Comparison of ENCODE assay signal across 11 cellular contexts in genomic region chr6:43481591-43482242, GRCh38. TPM values are rescaled to one million over a fixed set of nuclear protein-coding genes. Genes with fewer than 3 reads are reported as not detected.
DNase-seq lines count a peak whose midpoint lies in the region; ATAC-seq, FAIRE-seq and TF ChIP-seq lines count a peak whose summit lies in the region.
"Had no signal": no experiment of that assay in that cellular context is flagged by ENCODE, and none has a peak within 500 bp of the region (broad histone marks: within the 10 kb centered on the region; RNA-seq: fewer than 3 reads in every experiment).

No MANE protein-coding gene starts in this region.

- H3K4me3 ChIP-seq in HepG2 (replicated peaks in 1 of 3; ENCODE audit: insufficient read depth in 1 of 3, low read depth in 2 of 3, low read length in 3 of 3) = no peak overlapping the region
- H3K4me3 ChIP-seq in HAP-1 = no peak overlapping the region
- H3K4me3 ChIP-seq: adrenal gland, colonic mucosa, ovary had no signal

- whole genome bisulfite sequencing in H9 (ENCODE audit: extremely low coverage, insufficient read length, low lambda C conversion rate) = no CpG with 5 or more reads among the region's 11 CpGs
- WGBS in HepG2 (ENCODE audit: low lambda C conversion rate) = 84% methylated on average over 11 of the region's 11 CpGs

- H3K27ac Mint-ChIP-seq in H9 = peak overlapping the region; percentile 17 to 62 (median 51)
- H3K27ac Mint-ChIP-seq in T-helper 17 cell = peak overlapping the region; percentile 67

- H2BK120ac ChIP-seq in H9 (ENCODE audit: low read depth, low read length, poor library complexity, severe bottlenecking) = no peak overlapping the region

- H3K79me2 ChIP-seq in H9 (ENCODE audit: insufficient read depth, low read length) (peaks cover 27% of the 10 kb centered on the region), HepG2 (ENCODE audit: insufficient read depth, low read length) (peaks cover 62% of the 10 kb centered on the region)

- H3K27me3 Mint-ChIP-seq in H9 (ENCODE audit: low read depth) = no peaks in the 10 kb centered on the region
- no peaks in the 10 kb centered on the region for H3K27me3 Mint-ChIP-seq in T-helper 17 cell

- H3K4me2 ChIP-seq in H9 (ENCODE audit: insufficient read depth, insufficient read length, low read length) = no peak overlapping the region
- H3K4me2 ChIP-seq in HepG2 (ENCODE audit: low read depth, low read length) = peak overlapping the region; percentile 53
- H3K4me2 ChIP-seq: KMS-11 had no signal

- no peak overlapping the region for H2BK15ac ChIP-seq in H9 (ENCODE audit: low read depth, low read length)

- H2AFZ ChIP-seq in H9 (ENCODE audit: low read length) (no peak overlapping the region), HepG2 (ENCODE audit: low read length) (no peak overlapping the region)

- H3K4ac ChIP-seq in H9 (ENCODE audit: low read depth, low read length) = no peak overlapping the region

- H4K8ac ChIP-seq in H9 (replicated peaks; ENCODE audit: insufficient read length, low read depth, low read length) = no peak overlapping the region

- H3K36me3 ChIP-seq in HepG2 (replicated peaks in 1 of 2; ENCODE audit: control insufficient read depth in 1 of 2, insufficient read depth in 2 of 2, low read length in 2 of 2) = peaks cover 0 to 3% of the 10 kb centered on the region in 2 experiments; a peak in 1 of 5 replicates
- H3K36me3 ChIP-seq in HAP-1 (replicated peaks) = no peaks in the 10 kb centered on the region; the same call in 1 of the 2 replicates
- H3K36me3 ChIP-seq: adrenal gland, colonic mucosa, ovary had no signal

- no peak for TF ChIP-seq POLR2A in HepG2 (IDR thresholded peaks at IDR 0.05; ENCODE audit: insufficient read depth in 1 of 2, low read depth in 2 of 2, low read length in 2 of 2)

- no peaks in the 10 kb centered on the region for H3K9me3 Mint-ChIP-seq in H9

- in situ Hi-C loops in HepG2 (cut with HindIII; ENCODE audit: extremely low pct_ligation_motif_present, low pct_unique_long_range_greater_than_20kb) = no loop called here
- in situ Hi-C loops in HAP-1 (cut with MboI; ENCODE audit: low sequenced_read_pairs) = no loop called here

- no peak overlapping the region for H3K18ac ChIP-seq in H9 (ENCODE audit: insufficient read length, low read depth, low read length)

- peaks cover 10% of the 10 kb centered on the region for H3K23me2 ChIP-seq in H9 (ENCODE audit: insufficient read length, low read depth, low read length, poor library complexity, severe bottlenecking)

- no peak for ATAC-seq in T-helper 17 cell
- ATAC-seq in HepG2 = no peak
- no peak for ATAC-seq in HG03521 (IDR thresholded peaks at IDR 0.05; ENCODE audit: unreplicated experiment)

- no peak overlapping the region for H4K91ac ChIP-seq in H9 (ENCODE audit: insufficient read length, low read depth, low read length)

- no peak overlapping the region for H2BK12ac ChIP-seq in H9 (ENCODE audit: insufficient read length, low read depth, low read length)

- H2BK5ac ChIP-seq in H9 (ENCODE audit: insufficient read length, low read length) = no peak overlapping the region

- no TSS peak for BruUV-seq in HepG2 (replicated peaks; lab: Mats Ljungman, UMichigan)

- peaks cover 10% of the 10 kb centered on the region for H3K79me1 ChIP-seq in H9 (ENCODE audit: insufficient read depth, low read depth, low read length, poor library complexity, severe bottlenecking)

- H2BK20ac ChIP-seq in H9 (ENCODE audit: low read depth, low read length, poor library complexity, severe bottlenecking) = no peak overlapping the region

- H3K27me3 ChIP-seq in H9 (ENCODE audit: insufficient read depth, low read length) (no peaks in the 10 kb centered on the region), HepG2 (ENCODE audit: control insufficient read depth in 1 of 2, insufficient read depth in 2 of 2, low read length in 2 of 2) (no peaks in the 10 kb centered on the region; a peak in 1 of 5 replicates), HAP-1 (ENCODE audit: low read depth) (no peaks in the 10 kb centered on the region)
- H3K27me3 ChIP-seq: adrenal gland, colonic mucosa, ovary had no signal

- CTCF ChIA-PET in HepG2 (lab: Yijun Ruan, JAX; ENCODE audit: low intra/inter-chr PET ratio, low total read pairs) = no interaction called here

- H3K56ac ChIP-seq in H9 (ENCODE audit: insufficient read length, low read depth, low read length) = no peak overlapping the region

- H3K4me3 Mint-ChIP-seq in H9 (peak overlapping the region in 1 of 2 experiments; percentile 33; a peak in 1 of 5 replicates), T-helper 17 cell (peak overlapping the region; percentile 21)

- no peak for TF ChIP-seq EP300 in HepG2 (IDR thresholded peaks at IDR 0.05; ENCODE audit: low read depth in 2 of 2, low read length in 2 of 2)
- no peak for TF ChIP-seq EP300 in HepG2 (CRISPR knock-in tag; IDR thresholded peaks at IDR 0.05; ENCODE audit: borderline replicate concordance)

- no peak for DNase-seq in H9
- DNase-seq in T-helper 17 cell = no peak
- no peak for DNase-seq in HepG2 (ENCODE audit: low spot score)
- DNase-seq in HAP-1 (ENCODE audit: low spot score in 2 of 2) = no peak
- no peak for DNase-seq in activated effector memory CD4-positive, alpha-beta T cell treated with anti-CD3 and anti-CD28 coated beads, Interleukin-2, amount 50 U/mL, for 16 hours
- DNase-seq: adrenal gland, colonic mucosa, NCI-H2081, ovary had no signal

- POLR2A ChIA-PET in HepG2 (lab: Yijun Ruan, JAX) = interaction anchor here (0.7 to 6.5 kb wide), 3 partner anchors 10 to 699 kb away, joined by 3 to 141 read pairs (median 4); no protein-coding TSS in a partner anchor

- TF ChIP-seq RAD21 in HepG2 (CRISPR knock-in tag; IDR thresholded peaks at IDR 0.05) = no peak

- H3K4me1 Mint-ChIP-seq in H9 (peaks cover 43 to 49% of the 10 kb centered on the region in 2 experiments), T-helper 17 cell (peaks cover 42% of the 10 kb centered on the region)

- no peak overlapping the region for H4K5ac ChIP-seq in H9 (ENCODE audit: insufficient read length, low read depth, low read length)

- no peak overlapping the region for H2AK5ac ChIP-seq in H9 (ENCODE audit: insufficient read length, low read length)

- H3K36me3 Mint-ChIP-seq in H9 (ENCODE audit: insufficient read depth in 1 of 3, low read depth in 3 of 3) (peaks cover 0 to 3% (median 2%) of the 10 kb centered on the region in 3 experiments; a peak in 2 of 7 replicates), T-helper 17 cell (ENCODE audit: low read depth) (peaks cover 2% of the 10 kb centered on the region)

- no peak overlapping the region for H3K27ac ChIP-seq in H9 (ENCODE audit: insufficient read length, low read depth, low read length)
- peak overlapping the region; percentile 11 for H3K27ac ChIP-seq in HepG2 (ENCODE audit: extremely low read length, insufficient read depth, low read length)
- H3K27ac ChIP-seq: adrenal gland, colonic mucosa, KMS-11, ovary had no signal

- peaks cover 15% of the 10 kb centered on the region; the same call in 1 of the 2 replicates for H3K4me1 ChIP-seq in H9 (ENCODE audit: insufficient read depth, low read length)
- peaks cover 63% of the 10 kb centered on the region for H3K4me1 ChIP-seq in HepG2 (ENCODE audit: insufficient read depth, low read length)
- peaks cover 8% of the 10 kb centered on the region for H3K4me1 ChIP-seq in HAP-1
- H3K4me1 ChIP-seq: colonic mucosa had no signal

- FAIRE-seq in HepG2 (lab: Jason Lieb, UNC) = no peak

- intact Hi-C loops in HepG2 (cut with micrococcal nuclease; ENCODE audit: unreplicated experiment) = no loop called here

- H3K9ac ChIP-seq in H9 (ENCODE audit: extremely low read depth, insufficient read length, low read length) (no peak overlapping the region), HepG2 (ENCODE audit: insufficient read depth, low read depth, low read length) (no peak overlapping the region)
- H3K9ac ChIP-seq: KMS-11 had no signal

- no peak overlapping the region for H3T11ph ChIP-seq in H9 (ENCODE audit: low read length)

- no peaks in the 10 kb centered on the region for H3K9me3 ChIP-seq in H9 (ENCODE audit: control insufficient read depth, low read depth, low read length)
- no peaks in the 10 kb centered on the region for H3K9me3 ChIP-seq in T-helper 17 cell (ENCODE audit: control insufficient read depth, low read length, poor library complexity, severe bottlenecking)
- no peaks in the 10 kb centered on the region for H3K9me3 ChIP-seq in HepG2 (ENCODE audit: low read length)
- no peaks in the 10 kb centered on the region for H3K9me3 ChIP-seq in HAP-1
- H3K9me3 ChIP-seq: adrenal gland, colonic mucosa, ovary had no signal

- no peaks in the 10 kb centered on the region for H4K20me1 ChIP-seq in H9 (ENCODE audit: control insufficient read depth, insufficient read depth, insufficient read length)
- no peaks in the 10 kb centered on the region for H4K20me1 ChIP-seq in HepG2 (ENCODE audit: insufficient read depth, low read length)

- TF ChIP-seq CTCF in H9 (conservative IDR thresholded peaks at IDR 0.05) = no peak
- no peak for TF ChIP-seq CTCF in HepG2 (CRISPR knock-in tag; IDR thresholded peaks at IDR 0.05)

- no peak overlapping the region for H3K23ac ChIP-seq in H9 (ENCODE audit: insufficient read length, low read depth, low read length)

- no peak overlapping the region for H3K14ac ChIP-seq in H9 (ENCODE audit: insufficient read depth, low read length)

RNA-seq across cellular contexts. Expression of gene TJAP1, which starts 4.3 kb away (rescaled TPM):
- total RNA-seq in H9 (2021) (45.1 and 49.2 TPM in 2 replicates), T-helper 17 cell (10 to 100 TPM; 33.2 to 36.3 TPM), HepG2 (2016; rRNA removed; fragmentation: Illumina TruSeq; extraction: Trizol) (10.2 and 15.7 TPM in 2 replicates)
- 6.4 and 7.2 TPM in 2 replicates for total RNA-seq in HepG2 (2016; cell fraction: cytosol; rRNA removed; fragmentation: Illumina TruSeq; extraction: Trizol; ENCODE audit: low read depth)
- total RNA-seq in HepG2 (2016; cell fraction: insoluble cytoplasmic fraction; rRNA removed; fragmentation: Illumina TruSeq; extraction: Trizol) = 12.5 and 16.8 TPM in 2 replicates
- 7.9 and 8.5 TPM in 2 replicates for total RNA-seq in HepG2 (2016; cell fraction: membrane; rRNA removed; fragmentation: Illumina TruSeq; extraction: Trizol)
- 22.6 and 23.5 TPM in 2 replicates for total RNA-seq in HepG2 (2016; cell fraction: nucleus; rRNA removed; fragmentation: Illumina TruSeq; extraction: Trizol)
- 41.6 and 48.3 TPM in 2 replicates for polyA plus RNA-seq in HepG2 (2011; rRNA removed)
- 19.2 and 22.0 TPM in 2 replicates for polyA plus RNA-seq in HepG2 (2011; cell fraction: cytosol; rRNA removed)
- 220 TPM in 2 replicates for polyA plus RNA-seq in HepG2 (2011; cell fraction: nucleus; rRNA removed)
- polyA plus RNA-seq in HepG2 (2012) = 27.3 and 28.6 TPM in 2 replicates
- polyA plus RNA-seq in HepG2 (2016; cell fraction: cytosol; fragmentation: Illumina TruSeq; extraction: Trizol; ENCODE audit: low read depth) = 2.1 and 2.3 TPM in 2 replicates
- polyA plus RNA-seq in HepG2 (2016; cell fraction: insoluble cytoplasmic fraction; fragmentation: Illumina TruSeq; extraction: Trizol; ENCODE audit: low read depth) = 13.6 and 18.5 TPM in 2 replicates
- polyA plus RNA-seq in HepG2 (2016; cell fraction: membrane; fragmentation: Illumina TruSeq; extraction: Trizol; ENCODE audit: low read depth) = 6.4 and 6.8 TPM in 2 replicates
- polyA plus RNA-seq in HepG2 (2016; cell fraction: nucleus; fragmentation: Illumina TruSeq; extraction: Trizol; ENCODE audit: insufficient read depth, low read depth) = 89.6 and 90.5 TPM in 2 replicates
- 17.3 and 27.1 TPM in 2 replicates for polyA minus RNA-seq in HepG2 (2011; rRNA and poly(A)+ RNA removed; ENCODE audit: low replicate concordance)
- polyA minus RNA-seq in HepG2 (2011; cell fraction: cytosol; rRNA and poly(A)+ RNA removed) = 9.3 and 9.7 TPM in 2 replicates
- 38.8 and 46.0 TPM in 2 replicates for polyA minus RNA-seq in HepG2 (2011; cell fraction: nucleus; rRNA and poly(A)+ RNA removed)

RNA-seq across cellular contexts. Expression of gene DLK2, which starts 26.4 kb away (rescaled TPM):
- total RNA-seq in H9 (2021) (0.57 and 0.96 TPM in 2 replicates), T-helper 17 cell (under 1 TPM; 0.25 to 0.89 TPM), HepG2 (2016; rRNA removed; fragmentation: Illumina TruSeq; extraction: Trizol) (0.74 and 1.2 TPM in 2 replicates)
- total RNA-seq in HepG2 (2016; cell fraction: cytosol; rRNA removed; fragmentation: Illumina TruSeq; extraction: Trizol; ENCODE audit: low read depth) = 0.62 and 0.81 TPM in 2 replicates
- 1.1 and 1.4 TPM in 2 replicates for total RNA-seq in HepG2 (2016; cell fraction: insoluble cytoplasmic fraction; rRNA removed; fragmentation: Illumina TruSeq; extraction: Trizol)
- 0.71 and 1.7 TPM in 2 replicates for total RNA-seq in HepG2 (2016; cell fraction: membrane; rRNA removed; fragmentation: Illumina TruSeq; extraction: Trizol)
- 0.81 TPM in 2 replicates for total RNA-seq in HepG2 (2016; cell fraction: nucleus; rRNA removed; fragmentation: Illumina TruSeq; extraction: Trizol)
- 3.8 and 5.9 TPM in 2 replicates for polyA plus RNA-seq in HepG2 (2011; rRNA removed)
- polyA plus RNA-seq in HepG2 (2011; cell fraction: cytosol; rRNA removed) = 5.4 and 6.3 TPM in 2 replicates
- polyA plus RNA-seq in HepG2 (2011; cell fraction: nucleus; rRNA removed) = 5.7 and 8.0 TPM in 2 replicates
- polyA plus RNA-seq in HepG2 (2012) = 3.9 and 4.0 TPM in 2 replicates
- polyA plus RNA-seq in HepG2 (2016; cell fraction: cytosol; fragmentation: Illumina TruSeq; extraction: Trizol; ENCODE audit: low read depth) = 1.2 TPM in 2 replicates
- polyA plus RNA-seq in HepG2 (2016; cell fraction: insoluble cytoplasmic fraction; fragmentation: Illumina TruSeq; extraction: Trizol; ENCODE audit: low read depth) = 0.61 and 0.65 TPM in 2 replicates
- 1.1 and 2.0 TPM in 2 replicates for polyA plus RNA-seq in HepG2 (2016; cell fraction: membrane; fragmentation: Illumina TruSeq; extraction: Trizol; ENCODE audit: low read depth)
- polyA plus RNA-seq in HepG2 (2016; cell fraction: nucleus; fragmentation: Illumina TruSeq; extraction: Trizol; ENCODE audit: insufficient read depth, low read depth) = 1.5 and 2.0 TPM in 2 replicates
- 2.9 and 10.0 TPM in 2 replicates for polyA minus RNA-seq in HepG2 (2011; rRNA and poly(A)+ RNA removed; ENCODE audit: low replicate concordance)
- 2.9 and 3.3 TPM in 2 replicates for polyA minus RNA-seq in HepG2 (2011; cell fraction: cytosol; rRNA and poly(A)+ RNA removed)
- 1.7 TPM in 2 replicates for polyA minus RNA-seq in HepG2 (2011; cell fraction: nucleus; rRNA and poly(A)+ RNA removed)

RNA-seq across cellular contexts. Expression of gene LRRC73, which starts 28.4 kb away (rescaled TPM):
- 0.26 and 0.55 TPM in 2 replicates for total RNA-seq in H9 (2021)
- total RNA-seq in T-helper 17 cell = under 1 TPM; 0.37 TPM
- 0.11 and 0.17 TPM in 2 replicates for total RNA-seq in HepG2 (2016; rRNA removed; fragmentation: Illumina TruSeq; extraction: Trizol)
- total RNA-seq in HepG2 (2016; cell fraction: cytosol; rRNA removed; fragmentation: Illumina TruSeq; extraction: Trizol; ENCODE audit: low read depth) = 0.20 TPM in 1 of 2 replicates, not detected in the other
- total RNA-seq in HepG2 (2016; cell fraction: insoluble cytoplasmic fraction; rRNA removed; fragmentation: Illumina TruSeq; extraction: Trizol) = 0.16 and 0.22 TPM in 2 replicates
- 0.25 and 0.45 TPM in 2 replicates for total RNA-seq in HepG2 (2016; cell fraction: membrane; rRNA removed; fragmentation: Illumina TruSeq; extraction: Trizol)
- total RNA-seq in HepG2 (2016; cell fraction: nucleus; rRNA removed; fragmentation: Illumina TruSeq; extraction: Trizol) = 0.28 TPM in 1 of 2 replicates, not detected in the other
- polyA plus RNA-seq in HepG2 (2011; rRNA removed) = 0.08 and 0.12 TPM in 2 replicates
- polyA plus RNA-seq in HepG2 (2011; cell fraction: cytosol; rRNA removed) = 0.05 and 0.11 TPM in 2 replicates
- 0.28 and 0.39 TPM in 2 replicates for polyA plus RNA-seq in HepG2 (2011; cell fraction: nucleus; rRNA removed)
- polyA plus RNA-seq in HepG2 (2012) = 0.12 and 0.17 TPM in 2 replicates
- polyA plus RNA-seq in HepG2 (2016; cell fraction: cytosol; fragmentation: Illumina TruSeq; extraction: Trizol; ENCODE audit: low read depth) = 0.10 and 0.14 TPM in 2 replicates
- polyA plus RNA-seq in HepG2 (2016; cell fraction: insoluble cytoplasmic fraction; fragmentation: Illumina TruSeq; extraction: Trizol; ENCODE audit: low read depth) = 0.19 and 0.41 TPM in 2 replicates
- polyA plus RNA-seq in HepG2 (2016; cell fraction: membrane; fragmentation: Illumina TruSeq; extraction: Trizol; ENCODE audit: low read depth) = 0.17 and 0.19 TPM in 2 replicates
- not detected in 2 replicates for polyA plus RNA-seq in HepG2 (2016; cell fraction: nucleus; fragmentation: Illumina TruSeq; extraction: Trizol; ENCODE audit: insufficient read depth, low read depth)
- 0.06 and 0.09 TPM in 2 replicates for polyA minus RNA-seq in HepG2 (2011; rRNA and poly(A)+ RNA removed; ENCODE audit: low replicate concordance)
- not detected in 2 replicates for polyA minus RNA-seq in HepG2 (2011; cell fraction: cytosol; rRNA and poly(A)+ RNA removed)
- 0.50 and 0.77 TPM in 2 replicates for polyA minus RNA-seq in HepG2 (2011; cell fraction: nucleus; rRNA and poly(A)+ RNA removed)

RNA-seq across cellular contexts. Expression of gene YIPF3, which starts 35.0 kb away (rescaled TPM):
- total RNA-seq in H9 (2021) (80.7 and 84.5 TPM in 2 replicates), T-helper 17 cell (10 to 100 TPM; 50.5 to 55.9 TPM), HepG2 (2016; rRNA removed; fragmentation: Illumina TruSeq; extraction: Trizol) (51.2 and 107 TPM in 2 replicates)
- total RNA-seq in HepG2 (2016; cell fraction: cytosol; rRNA removed; fragmentation: Illumina TruSeq; extraction: Trizol; ENCODE audit: low read depth) = 19.3 and 20.8 TPM in 2 replicates
- total RNA-seq in HepG2 (2016; cell fraction: insoluble cytoplasmic fraction; rRNA removed; fragmentation: Illumina TruSeq; extraction: Trizol) = 52.6 and 108 TPM in 2 replicates
- 31.6 and 33.9 TPM in 2 replicates for total RNA-seq in HepG2 (2016; cell fraction: membrane; rRNA removed; fragmentation: Illumina TruSeq; extraction: Trizol)
- total RNA-seq in HepG2 (2016; cell fraction: nucleus; rRNA removed; fragmentation: Illumina TruSeq; extraction: Trizol) = 73.3 and 83.7 TPM in 2 replicates
- polyA plus RNA-seq in HepG2 (2011; rRNA removed) = 206 and 248 TPM in 2 replicates
- polyA plus RNA-seq in HepG2 (2011; cell fraction: cytosol; rRNA removed) = 157 and 165 TPM in 2 replicates
- 258 and 264 TPM in 2 replicates for polyA plus RNA-seq in HepG2 (2011; cell fraction: nucleus; rRNA removed)
- polyA plus RNA-seq in HepG2 (2012) = 74.4 and 84.6 TPM in 2 replicates
- 20.5 and 25.2 TPM in 2 replicates for polyA plus RNA-seq in HepG2 (2016; cell fraction: cytosol; fragmentation: Illumina TruSeq; extraction: Trizol; ENCODE audit: low read depth)
- polyA plus RNA-seq in HepG2 (2016; cell fraction: insoluble cytoplasmic fraction; fragmentation: Illumina TruSeq; extraction: Trizol; ENCODE audit: low read depth) = 66.6 and 70.3 TPM in 2 replicates
- 36.5 and 37.7 TPM in 2 replicates for polyA plus RNA-seq in HepG2 (2016; cell fraction: membrane; fragmentation: Illumina TruSeq; extraction: Trizol; ENCODE audit: low read depth)
- 171 and 181 TPM in 2 replicates for polyA plus RNA-seq in HepG2 (2016; cell fraction: nucleus; fragmentation: Illumina TruSeq; extraction: Trizol; ENCODE audit: insufficient read depth, low read depth)
- polyA minus RNA-seq in HepG2 (2011; rRNA and poly(A)+ RNA removed; ENCODE audit: low replicate concordance) = 223 and 558 TPM in 2 replicates
- 65.6 and 67.3 TPM in 2 replicates for polyA minus RNA-seq in HepG2 (2011; cell fraction: cytosol; rRNA and poly(A)+ RNA removed)
- 65.1 and 74.2 TPM in 2 replicates for polyA minus RNA-seq in HepG2 (2011; cell fraction: nucleus; rRNA and poly(A)+ RNA removed)

RNA-seq across cellular contexts. Expression of gene POLR1C, which starts 35.2 kb away (rescaled TPM):
- total RNA-seq in H9 (2021) (75.8 and 76.6 TPM in 2 replicates), T-helper 17 cell (10 to 100 TPM; 51.6 to 54.9 TPM), HepG2 (2016; rRNA removed; fragmentation: Illumina TruSeq; extraction: Trizol) (72.2 and 75.6 TPM in 2 replicates)
- total RNA-seq in HepG2 (2016; cell fraction: cytosol; rRNA removed; fragmentation: Illumina TruSeq; extraction: Trizol; ENCODE audit: low read depth) = 19.4 and 24.1 TPM in 2 replicates
- 70.2 and 74.8 TPM in 2 replicates for total RNA-seq in HepG2 (2016; cell fraction: insoluble cytoplasmic fraction; rRNA removed; fragmentation: Illumina TruSeq; extraction: Trizol)
- 23.7 and 25.3 TPM in 2 replicates for total RNA-seq in HepG2 (2016; cell fraction: membrane; rRNA removed; fragmentation: Illumina TruSeq; extraction: Trizol)
- 59.4 and 67.1 TPM in 2 replicates for total RNA-seq in HepG2 (2016; cell fraction: nucleus; rRNA removed; fragmentation: Illumina TruSeq; extraction: Trizol)
- 55.2 and 62.6 TPM in 2 replicates for polyA plus RNA-seq in HepG2 (2011; rRNA removed)
- polyA plus RNA-seq in HepG2 (2011; cell fraction: cytosol; rRNA removed) = 38.9 and 45.7 TPM in 2 replicates
- polyA plus RNA-seq in HepG2 (2011; cell fraction: nucleus; rRNA removed) = 96.3 and 102 TPM in 2 replicates
- polyA plus RNA-seq in HepG2 (2012) = 50.7 and 62.3 TPM in 2 replicates
- 7.2 and 7.7 TPM in 2 replicates for polyA plus RNA-seq in HepG2 (2016; cell fraction: cytosol; fragmentation: Illumina TruSeq; extraction: Trizol; ENCODE audit: low read depth)
- polyA plus RNA-seq in HepG2 (2016; cell fraction: insoluble cytoplasmic fraction; fragmentation: Illumina TruSeq; extraction: Trizol; ENCODE audit: low read depth) = 58.7 and 61.6 TPM in 2 replicates
- 9.7 and 11.7 TPM in 2 replicates for polyA plus RNA-seq in HepG2 (2016; cell fraction: membrane; fragmentation: Illumina TruSeq; extraction: Trizol; ENCODE audit: low read depth)
- 97.9 and 104 TPM in 2 replicates for polyA plus RNA-seq in HepG2 (2016; cell fraction: nucleus; fragmentation: Illumina TruSeq; extraction: Trizol; ENCODE audit: insufficient read depth, low read depth)
- 40.9 and 99.4 TPM in 2 replicates for polyA minus RNA-seq in HepG2 (2011; rRNA and poly(A)+ RNA removed; ENCODE audit: low replicate concordance)
- 17.0 and 20.2 TPM in 2 replicates for polyA minus RNA-seq in HepG2 (2011; cell fraction: cytosol; rRNA and poly(A)+ RNA removed)
- 41.5 and 42.6 TPM in 2 replicates for polyA minus RNA-seq in HepG2 (2011; cell fraction: nucleus; rRNA and poly(A)+ RNA removed)
